32 cellular contexts compared by ENCODE assay signal in the genomic region with DNA sequence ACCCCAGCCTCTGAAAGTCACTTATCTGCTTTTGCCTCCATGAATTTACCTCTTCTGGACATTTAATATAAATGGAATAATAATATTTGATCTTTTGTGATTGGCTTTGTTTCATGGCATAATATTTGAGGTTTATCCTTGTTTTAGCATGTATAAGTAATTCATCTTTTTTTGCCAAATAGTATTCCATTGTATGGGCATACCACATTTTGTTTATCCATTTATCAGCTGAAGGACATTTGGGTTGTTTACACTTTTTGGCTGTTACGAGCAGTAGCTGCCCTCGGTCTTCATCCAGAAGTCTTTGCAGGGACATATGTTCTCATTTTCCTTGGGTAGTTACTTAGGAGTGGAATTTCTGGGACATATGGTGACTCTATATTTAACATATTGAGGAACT. TPM values are rescaled to one million over a fixed set of nuclear protein-coding genes. Genes with fewer than 3 reads are reported as not detected.
"Had no signal": no experiment of that assay in that cellular context is flagged by ENCODE, and none has a peak within 500 bp of the region (broad histone marks: within the 10 kb centered on the region; RNA-seq: fewer than 3 reads in every experiment).

No MANE protein-coding gene starts in this region.

- H3K36me3 ChIP-seq: stomach, suprapubic skin, thoracic aorta, thyroid gland, tibial artery, tibial nerve, transverse colon, upper lobe of left lung, upper lobe of right lung, uterus, vagina had no signal

- H3K27ac ChIP-seq: stomach, suprapubic skin, testis, thoracic aorta, thyroid gland, tibial artery, tibial nerve, transverse colon, upper lobe of left lung, upper lobe of right lung, uterus, vagina had no signal

- H3K27me3 ChIP-seq: stomach, suprapubic skin, testis, thyroid gland, tibial artery, tibial nerve, transverse colon, upper lobe of left lung, upper lobe of right lung, uterus, vagina had no signal

- H3K27ac Mint-ChIP-seq: stimulated activated effector memory CD8-positive, alpha-beta T cell treated with anti-CD3 and anti-CD28 coated beads, Interleukin-12 subunit alpha, Interleukin-12 subunit beta, amount 100 ng/mL, for 72 hours; stimulated activated memory B cell treated with anti-CD40 and anti-IgM and Interleukin-4, amounts not matched to agents 10 μg/mL and 1 μg/mL and 100 μg/mL, for 72 hours; stimulated activated naive B cell treated with anti-CD40 and anti-IgM and Interleukin-4, amounts not matched to agents 10 μg/mL and 1 μg/mL and 100 μg/mL, for 72 hours; stimulated activated naive CD8-positive, alpha-beta T cell treated with anti-CD3 and anti-CD28 coated beads, Interleukin-15, amount 100 ng/mL, for 72 hours; stimulated activated naive CD8-positive, alpha-beta T cell treated with anti-CD3 and anti-CD28 coated beads, Interleukin-15, Interleukin-2, amounts not matched to agents 100 ng/mL and 50 ng/mL, for 24 hours; type B pancreatic cell had no signal

- H3K4me3 ChIP-seq: stomach, suprapubic skin, testis, thoracic aorta, thyroid gland, tibial artery, tibial nerve, transverse colon, upper lobe of left lung, upper lobe of right lung, uterus, vagina had no signal

- DNase-seq: stimulated activated CD4-positive, alpha-beta T cell treated with anti-CD3 and anti-CD28 coated beads, Interleukin-2, amount 100 ng/mL, for 48 hours; stimulated activated CD4-positive, alpha-beta T cell treated with anti-CD3 and anti-CD28 coated beads, Interleukin-4, amount 100 ng/mL, for 1 hour; stimulated activated CD4-positive, alpha-beta T cell treated with anti-CD3 and anti-CD28 coated beads, Interleukin-4, amount 100 ng/mL, for 24 hours; stimulated activated CD4-positive, alpha-beta T cell treated with anti-CD3 and anti-CD28 coated beads, Interleukin-4, amount 100 ng/mL, for 4 hours; stimulated activated CD8-positive, alpha-beta memory T cell treated with anti-CD3 and anti-CD28 coated beads, Interleukin-4, amount 100 ng/mL, for 48 hours; stimulated activated naive B cell treated with anti-CD40 and anti-IgM and Interleukin-4, amounts not matched to agents 10 μg/mL and 1 μg/mL and 100 μg/mL, for 72 hours; stimulated activated naive CD4-positive, alpha-beta T cell; stimulated activated naive CD4-positive, alpha-beta T cell treated with Interleukin-2 at 50 U/mL for 16 hours; stimulated activated naive CD8-positive, alpha-beta T cell treated with anti-CD3 and anti-CD28 coated beads, Interleukin-15, amount 100 ng/mL, for 72 hours; stimulated activated naive CD8-positive, alpha-beta T cell treated with anti-CD3 and anti-CD28 coated beads, Interleukin-15, Interleukin-2, amounts not matched to agents 100 U/mL and 50 U/mL, for 24 hours; stomach; substantia nigra; testis; thyroid gland; tibial artery; transverse colon; trophoblast cell; upper lobe of left lung; upper lobe of right lung; uterus had no signal

- H3K36me3 Mint-ChIP-seq: stimulated activated effector memory CD8-positive, alpha-beta T cell treated with anti-CD3 and anti-CD28 coated beads, Interleukin-12 subunit alpha, Interleukin-12 subunit beta, amount 100 ng/mL, for 72 hours; stimulated activated memory B cell treated with anti-CD40 and anti-IgM and Interleukin-4, amounts not matched to agents 10 μg/mL and 1 μg/mL and 100 μg/mL, for 72 hours; stimulated activated naive B cell treated with anti-CD40 and anti-IgM and Interleukin-4, amounts not matched to agents 10 μg/mL and 1 μg/mL and 100 μg/mL, for 72 hours had no signal

- ATAC-seq: stimulated activated effector memory CD8-positive, alpha-beta T cell treated with anti-CD3 and anti-CD28 coated beads, Interleukin-12 subunit alpha, Interleukin-12 subunit beta, amount 100 ng/mL, for 72 hours; stimulated activated memory B cell treated with anti-CD40 and anti-IgM and Interleukin-4, amounts not matched to agents 10 μg/mL and 1 μg/mL and 100 μg/mL, for 72 hours; stimulated activated naive B cell treated with anti-CD40 and anti-IgM and Interleukin-4, amounts not matched to agents 10 μg/mL and 1 μg/mL and 100 μg/mL, for 72 hours; stimulated activated naive CD8-positive, alpha-beta T cell treated with anti-CD3 and anti-CD28 coated beads, Interleukin-15, amount 100 ng/mL, for 72 hours; stimulated activated naive CD8-positive, alpha-beta T cell treated with anti-CD3 and anti-CD28 coated beads, Interleukin-15, Interleukin-2, amounts not matched to agents 100 U/mL and 50 U/mL, for 24 hours; upper lobe of right lung had no signal

- H3K9me3 ChIP-seq: suprapubic skin, testis, thoracic aorta, thyroid gland, upper lobe of left lung, upper lobe of right lung, uterus, vagina had no signal

- H3K4me1 ChIP-seq: stomach, testis, thyroid gland, tibial artery, tibial nerve, upper lobe of left lung, upper lobe of right lung, uterus, vagina had no signal

- H3K4me3 Mint-ChIP-seq: stimulated activated effector memory CD8-positive, alpha-beta T cell treated with anti-CD3 and anti-CD28 coated beads, Interleukin-12 subunit alpha, Interleukin-12 subunit beta, amount 100 ng/mL, for 72 hours; stimulated activated memory B cell treated with anti-CD40 and anti-IgM and Interleukin-4, amounts not matched to agents 10 μg/mL and 1 μg/mL and 100 μg/mL, for 72 hours; stimulated activated naive B cell treated with anti-CD40 and anti-IgM and Interleukin-4, amounts not matched to agents 10 μg/mL and 1 μg/mL and 100 μg/mL, for 72 hours; stimulated activated naive CD8-positive, alpha-beta T cell treated with anti-CD3 and anti-CD28 coated beads, Interleukin-15, amount 100 ng/mL, for 72 hours; stimulated activated naive CD8-positive, alpha-beta T cell treated with anti-CD3 and anti-CD28 coated beads, Interleukin-15, Interleukin-2, amounts not matched to agents 100 ng/mL and 50 ng/mL, for 24 hours; type B pancreatic cell had no signal

- H3K9me3 Mint-ChIP-seq: stimulated activated effector memory CD8-positive, alpha-beta T cell treated with anti-CD3 and anti-CD28 coated beads, Interleukin-12 subunit alpha, Interleukin-12 subunit beta, amount 100 ng/mL, for 72 hours had no signal

- H3K4me1 Mint-ChIP-seq: stimulated activated effector memory CD8-positive, alpha-beta T cell treated with anti-CD3 and anti-CD28 coated beads, Interleukin-12 subunit alpha, Interleukin-12 subunit beta, amount 100 ng/mL, for 72 hours; stimulated activated naive B cell treated with anti-CD40 and anti-IgM and Interleukin-4, amounts not matched to agents 10 μg/mL and 1 μg/mL and 100 μg/mL, for 72 hours; stimulated activated naive CD8-positive, alpha-beta T cell treated with anti-CD3 and anti-CD28 coated beads, Interleukin-15, amount 100 ng/mL, for 72 hours had no signal

RNA-seq across cellular contexts. Expression of gene SMIM21, which starts 53.0 kb away (rescaled TPM):
- total RNA-seq: stomach, subcutaneous adipose tissue, suprapubic skin, temporal lobe, thoracic aorta, thyroid gland, tibial nerve, transverse colon, upper lobe of left lung, upper lobe of right lung, ureter, urinary bladder, uterus, vagina had no signal
- polyA plus RNA-seq: stomach, urinary bladder had no signal
